28 cellular contexts compared by ENCODE assay signal in genomic region chr1:119004781-119005180, GRCh38. TPM values are rescaled to one million over a fixed set of nuclear protein-coding genes. Genes with fewer than 3 reads are reported as not detected.
DNase-seq lines count a peak whose midpoint lies in the region; ATAC-seq, FAIRE-seq and TF ChIP-seq lines count a peak whose summit lies in the region.
"Had no signal": no experiment of that assay in that cellular context is flagged by ENCODE, and none has a peak within 500 bp of the region (broad histone marks: within the 10 kb centered on the region; RNA-seq: fewer than 3 reads in every experiment).

No MANE protein-coding gene starts in this region.

- H3K27ac ChIP-seq in vagina = no peak overlapping the region
- H3K27ac ChIP-seq: BLaER1 had no signal

- H3K36me3 ChIP-seq in bronchial epithelial cell (ENCODE audit: control insufficient read depth, insufficient read depth, low read length) (no peaks in the 10 kb centered on the region), vagina (no peaks in the 10 kb centered on the region)
- H3K36me3 ChIP-seq: BE2C, BLaER1 had no signal

- H3K4me1 ChIP-seq in vagina = peaks cover 43% of the 10 kb centered on the region
- H3K4me1 ChIP-seq: BE2C had no signal

- no peak for TF ChIP-seq POLR2A in vagina (IDR thresholded peaks at IDR 0.05)

- DNase-seq in natural killer cell treated with Interleukin-12 subunit alpha and Interleukin-12 subunit beta and Interleukin-15 and Interleukin-18, amount 100 ng/mL, for 72 hours (ENCODE audit: low spot score) = peak; percentile 8
- DNase-seq in natural killer cell = no peak
- no peak for DNase-seq in bronchial epithelial cell (ENCODE audit: low read depth)
- peak; percentile 49 to 77 for DNase-seq in vagina (ENCODE audit: extremely low spot score in 2 of 2)
- no peak for DNase-seq in G401 (ENCODE audit: low spot score)
- DNase-seq: 8988T; ACHN; BE2C; C1 segment of cervical spinal cord; CD4-positive, alpha-beta memory T cell; CD4-positive, CD25-positive, alpha-beta regulatory T cell; CD8-positive, alpha-beta memory T cell; COR-L47; DMS 273 treated with DMSO at 0.1 percent for 48 hours; DMS153; DMS53; DMS79; DND-41; EL; GF-D8 had no signal

- H3K27ac Mint-ChIP-seq in natural killer cell treated with Interleukin-12 subunit alpha and Interleukin-12 subunit beta and Interleukin-15 and Interleukin-18, amount 100 ng/mL, for 72 hours = no peak overlapping the region
- no peak overlapping the region for H3K27ac Mint-ChIP-seq in natural killer cell
- H3K27ac Mint-ChIP-seq: CD14-positive monocyte; CD4-positive, alpha-beta memory T cell; CD4-positive, CD25-positive, alpha-beta regulatory T cell had no signal

- H3K9me3 Mint-ChIP-seq in natural killer cell treated with Interleukin-12 subunit alpha and Interleukin-12 subunit beta and Interleukin-15 and Interleukin-18, amount 100 ng/mL, for 72 hours = peaks cover 3% of the 10 kb centered on the region
- no peaks in the 10 kb centered on the region for H3K9me3 Mint-ChIP-seq in natural killer cell

- intact Hi-C loops in natural killer cell (cut with micrococcal nuclease) = no loop called here
- intact Hi-C loops in vagina (cut with DNase I) = no loop called here

- ATAC-seq in natural killer cell treated with Interleukin-12 subunit alpha and Interleukin-12 subunit beta and Interleukin-15 and Interleukin-18, amount 100 ng/mL, for 72 hours = no peak
- ATAC-seq in natural killer cell (no peak), HG03135 (IDR thresholded peaks at IDR 0.05; ENCODE audit: unreplicated experiment) (no peak)
- ATAC-seq: GM12878 had no signal

- in situ Hi-C loops in G401 (cut with HindIII; ENCODE audit: low sequenced_read_pairs) = no loop called here

- H3K27me3 Mint-ChIP-seq in natural killer cell treated with Interleukin-12 subunit alpha and Interleukin-12 subunit beta and Interleukin-15 and Interleukin-18, amount 100 ng/mL, for 72 hours = peaks cover 47 to 71% of the 10 kb centered on the region in 2 donors
- peaks cover 63 to 73% of the 10 kb centered on the region in 2 donors for H3K27me3 Mint-ChIP-seq in natural killer cell (ENCODE audit: low read depth in 2 of 2)

- no peaks in the 10 kb centered on the region for H3K9me3 ChIP-seq in vagina
- H3K9me3 ChIP-seq: BE2C had no signal

- H3K4me3 Mint-ChIP-seq in natural killer cell treated with Interleukin-12 subunit alpha and Interleukin-12 subunit beta and Interleukin-15 and Interleukin-18, amount 100 ng/mL, for 72 hours = no peak overlapping the region
- no peak overlapping the region for H3K4me3 Mint-ChIP-seq in natural killer cell
- H3K4me3 Mint-ChIP-seq: CD4-positive, alpha-beta memory T cell had no signal

- TF ChIP-seq CTCF in natural killer cell (IDR thresholded peaks at IDR 0.05) (no peak), bronchial epithelial cell (IDR thresholded peaks at IDR 0.05; ENCODE audit: insufficient read depth, low read length, severe bottlenecking) (no peak), vagina (IDR thresholded peaks at IDR 0.05) (no peak)

- H3K36me3 Mint-ChIP-seq in natural killer cell treated with Interleukin-12 subunit alpha and Interleukin-12 subunit beta and Interleukin-15 and Interleukin-18, amount 100 ng/mL, for 72 hours = peaks cover 16% of the 10 kb centered on the region
- peaks cover 13% of the 10 kb centered on the region for H3K36me3 Mint-ChIP-seq in natural killer cell
- H3K36me3 Mint-ChIP-seq: CD4-positive, CD25-positive, alpha-beta regulatory T cell had no signal

- H3K4me1 Mint-ChIP-seq in natural killer cell treated with Interleukin-12 subunit alpha and Interleukin-12 subunit beta and Interleukin-15 and Interleukin-18, amount 100 ng/mL, for 72 hours (ENCODE audit: low read depth in 2 of 2) = peaks cover 19 to 20% of the 10 kb centered on the region in 2 donors
- H3K4me1 Mint-ChIP-seq in natural killer cell = peaks cover 11 to 26% of the 10 kb centered on the region in 2 donors

- H3K27me3 ChIP-seq in bronchial epithelial cell (ENCODE audit: control insufficient read depth, insufficient read depth, low read length) = peaks cover 54% of the 10 kb centered on the region
- peaks cover 13% of the 10 kb centered on the region for H3K27me3 ChIP-seq in vagina

- peak; percentile 85 for FAIRE-seq in bronchial epithelial cell (lab: Jason Lieb, UNC)
- FAIRE-seq: A204.1, G401.6, GM12878, GM12892, GM18507 had no signal

- H3K4me3 ChIP-seq in bronchial epithelial cell (ENCODE audit: low read depth, low read length) = no peak overlapping the region
- no peak overlapping the region for H3K4me3 ChIP-seq in vagina
- H3K4me3 ChIP-seq: BLaER1, GM12878 had no signal

RNA-seq across cellular contexts. Expression of gene TBX15, which starts 16.6 kb away (rescaled TPM):
- not detected for total RNA-seq in natural killer cell treated with Interleukin-12 subunit alpha and Interleukin-12 subunit beta and Interleukin-15 and Interleukin-18, amount 100 ng/mL, for 72 hours
- total RNA-seq in natural killer cell (not detected), bronchial epithelial cell (not detected in 2 replicates), vagina (0.98 TPM)
- 7.0 and 8.1 TPM in 2 replicates for total RNA-seq in G401 (2014; rRNA removed; shearing (Covaris generic))
- total RNA-seq: CD4-positive, alpha-beta memory T cell; CD4-positive, CD25-positive, alpha-beta regulatory T cell; CD8-positive, alpha-beta memory T cell had no signal

Comparison
In these comparisons a context has a peak if more than half of its experiments do, and no peak if none do; other contexts are left out.
1. DNase-seq: peak in natural killer cell treated with Interleukin-12 subunit alpha and Interleukin-12 subunit beta and Interleukin-15 and Interleukin-18, amount 100 ng/mL, for 72 hours (single experiment) and vagina (2 of 2); none in natural killer cell (single experiment), bronchial epithelial cell (single experiment) and G401 (single experiment).